ENCODE assay signal across 20 cellular contexts in genomic region chr11:61667684-61668320, GRCh38. TPM values are rescaled to one million over a fixed set of nuclear protein-coding genes. Genes with fewer than 3 reads are reported as not detected.
"Had no signal": no experiment of that assay in that cellular context is flagged by ENCODE, and none has a peak within 500 bp of the region (broad histone marks: within the 10 kb centered on the region; RNA-seq: fewer than 3 reads in every experiment).

No MANE protein-coding gene starts in this region.

- H3K27ac Mint-ChIP-seq: activated CD4-positive, alpha-beta memory T cell treated with anti-CD3 and anti-CD28 coated beads for 36 hours; activated CD4-positive, alpha-beta T cell treated with anti-CD3 and anti-CD28 coated beads for 36 hours; activated CD8-positive, alpha-beta memory T cell treated with anti-CD3 and anti-CD28 coated beads, Interleukin-2, amount 10 ng/mL, durations not matched to agents 7 days and 5 days; activated naive CD8-positive, alpha-beta T cell; effector memory CD8-positive, alpha-beta T cell; nephron progenitor cell; T-helper 1 cell treated with Interleukin-12 subunit alpha and Interleukin-12 subunit beta and Interleukin-4 antibody, amounts not matched to agents 30 μg/mL and 1 μg/mL, for 36 hours had no signal

- H3K27me3 Mint-ChIP-seq: activated CD4-positive, alpha-beta memory T cell treated with anti-CD3 and anti-CD28 coated beads for 36 hours had no signal

- H3K4me1 Mint-ChIP-seq: activated CD4-positive, alpha-beta T cell treated with anti-CD3 and anti-CD28 coated beads for 36 hours; activated CD8-positive, alpha-beta memory T cell treated with anti-CD3 and anti-CD28 coated beads, Interleukin-2, amount 10 ng/mL, durations not matched to agents 7 days and 5 days had no signal

- H3K4me1 ChIP-seq: psoas muscle, upper lobe of right lung had no signal

- H3K36me3 ChIP-seq: stomach, upper lobe of right lung had no signal

- H3K4me3 Mint-ChIP-seq: activated CD4-positive, alpha-beta memory T cell treated with anti-CD3 and anti-CD28 coated beads for 36 hours; activated CD4-positive, alpha-beta T cell treated with anti-CD3 and anti-CD28 coated beads for 36 hours; activated CD8-positive, alpha-beta memory T cell treated with anti-CD3 and anti-CD28 coated beads, Interleukin-2, amount 10 ng/mL, durations not matched to agents 7 days and 5 days; activated naive CD8-positive, alpha-beta T cell; effector memory CD8-positive, alpha-beta T cell; nephron progenitor cell; T-helper 1 cell treated with Interleukin-12 subunit alpha and Interleukin-12 subunit beta and Interleukin-4 antibody, amounts not matched to agents 30 μg/mL and 1 μg/mL, for 36 hours had no signal

- H3K27ac ChIP-seq: psoas muscle, skin epidermis, stomach, upper lobe of right lung, VCaP had no signal

- H3K4me3 ChIP-seq: psoas muscle, skin epidermis, stomach, upper lobe of right lung had no signal

- H3K36me3 Mint-ChIP-seq: activated CD4-positive, alpha-beta memory T cell treated with anti-CD3 and anti-CD28 coated beads for 36 hours; activated CD8-positive, alpha-beta memory T cell treated with anti-CD3 and anti-CD28 coated beads, Interleukin-2, amount 10 ng/mL, durations not matched to agents 7 days and 5 days; activated naive CD8-positive, alpha-beta T cell had no signal

- DNase-seq: activated CD4-positive, alpha-beta memory T cell treated with anti-CD3 and anti-CD28 coated beads for 36 hours; activated CD4-positive, alpha-beta T cell treated with anti-CD3 and anti-CD28 coated beads for 36 hours; activated CD8-positive, alpha-beta memory T cell treated with anti-CD3 and anti-CD28 coated beads, Interleukin-2, amount 10 ng/mL, durations not matched to agents 7 days and 5 days; amygdala; caudate nucleus; effector memory CD8-positive, alpha-beta T cell; glutamatergic neuron; midbrain; nephron progenitor cell; right cardiac atrium; stimulated activated CD4-positive, alpha-beta T cell treated with anti-CD3 and anti-CD28 coated beads, Interleukin-15, amount 100 ng/mL, for 24 hours; stimulated activated CD4-positive, alpha-beta T cell treated with anti-CD3 and anti-CD28 coated beads, Interleukin-2, amount 100 ng/mL, for 48 hours; stomach; upper lobe of right lung had no signal

- ATAC-seq: activated CD4-positive, alpha-beta T cell treated with anti-CD3 and anti-CD28 coated beads for 36 hours; activated CD8-positive, alpha-beta memory T cell treated with anti-CD3 and anti-CD28 coated beads, Interleukin-2, amount 10 ng/mL, durations not matched to agents 7 days and 5 days; effector memory CD8-positive, alpha-beta T cell; left lobe of liver; psoas muscle; upper lobe of right lung had no signal

- H3K9me3 Mint-ChIP-seq: activated CD4-positive, alpha-beta memory T cell treated with anti-CD3 and anti-CD28 coated beads for 36 hours; effector memory CD8-positive, alpha-beta T cell; nephron progenitor cell; T-helper 1 cell treated with Interleukin-12 subunit alpha and Interleukin-12 subunit beta and Interleukin-4 antibody, amounts not matched to agents 30 μg/mL and 1 μg/mL, for 36 hours had no signal

- H3K27me3 ChIP-seq: upper lobe of right lung had no signal

- H3K9me3 ChIP-seq: psoas muscle, stomach, upper lobe of right lung had no signal

RNA-seq across cellular contexts. Expression of gene DAGLA, which starts 12.4 kb away (rescaled TPM):
- total RNA-seq: activated CD8-positive, alpha-beta memory T cell treated with anti-CD3 and anti-CD28 coated beads, Interleukin-2, amount 10 ng/mL, durations not matched to agents 7 days and 5 days had no signal
